9 cellular contexts compared by ENCODE assay signal in the genomic region with DNA sequence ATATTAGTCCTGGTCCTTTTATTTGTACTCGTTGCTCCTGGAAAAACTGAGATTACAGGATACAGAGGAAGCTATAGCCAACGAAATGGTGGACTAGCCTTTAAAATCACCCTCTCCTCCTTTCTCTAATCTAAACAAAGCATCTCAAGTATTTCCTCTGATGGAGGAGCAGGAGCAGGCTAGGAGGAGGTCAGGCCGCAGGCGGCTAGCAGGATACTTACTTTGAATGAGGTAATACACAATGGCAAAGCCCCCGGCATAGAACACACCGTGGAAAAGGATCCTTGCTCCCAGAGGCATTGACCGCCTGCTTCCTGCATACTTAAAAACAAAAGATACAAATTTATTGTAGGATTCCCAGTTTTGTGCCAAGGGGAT.
DNase-seq lines count a peak whose midpoint lies in the region; ATAC-seq and FAIRE-seq lines count a peak whose summit lies in the region.
"Had no signal": no experiment of that assay in that cellular context is flagged by ENCODE, and none has a peak within 500 bp of the region (broad histone marks: within the 10 kb centered on the region; RNA-seq: fewer than 3 reads in every experiment).

No MANE protein-coding gene starts in this region.

- H3K36me3 Mint-ChIP-seq in activated CD4-positive, alpha-beta memory T cell treated with anti-CD3 and anti-CD28 coated beads, Interleukin-2, amount 10 ng/mL, durations not matched to agents 7 days and 5 days (ENCODE audit: low read depth) = peaks cover 50% of the 10 kb centered on the region

- DNase-seq in HCEC 1CT (peak; percentile 71), left cardiac atrium (peak; percentile 39), small intestine (no peak), Kasumi-1 (lab: John Stamatoyannopoulos, UW) (no peak), germinal center (ENCODE audit: low spot score) (no peak), left lobe of liver (ENCODE audit: low spot score) (no peak), RPMI8226 (no peak)
- DNase-seq in activated CD4-positive, alpha-beta memory T cell treated with anti-CD3 and anti-CD28 coated beads, Interleukin-2, amount 10 ng/mL, durations not matched to agents 7 days and 5 days = no peak

- no peaks in the 10 kb centered on the region for H3K27me3 ChIP-seq in small intestine (ENCODE audit: control insufficient read depth in 2 of 2, insufficient read depth in 2 of 2, low read length in 2 of 2)

- no peak overlapping the region for H3K4me3 ChIP-seq in small intestine (ENCODE audit: low read depth in 1 of 2, low read length in 2 of 2)

- peak overlapping the region; percentile 66 to 96 for H3K27ac ChIP-seq in small intestine (ENCODE audit: low read depth in 1 of 2, low read length in 1 of 2)

- intact Hi-C loops in left cardiac atrium (cut with DNase I) = no loop called here

- peak overlapping the region; percentile 98 for H3K27ac Mint-ChIP-seq in activated CD4-positive, alpha-beta memory T cell treated with anti-CD3 and anti-CD28 coated beads, Interleukin-2, amount 10 ng/mL, durations not matched to agents 7 days and 5 days

- peaks cover 0 to 2% of the 10 kb centered on the region in 2 donors for H3K36me3 ChIP-seq in small intestine (ENCODE audit: control insufficient read depth in 2 of 2, insufficient read depth in 2 of 2, low read length in 2 of 2)

- 50 to 79% (median 70%) methylated on average over 7 of the region's 7 CpGs for WGBS in small intestine, 3 donors

- CTCF ChIA-PET in activated CD4-positive, alpha-beta memory T cell treated with anti-CD3 and anti-CD28 coated beads, Interleukin-2, amount 10 ng/mL, durations not matched to agents 7 days and 5 days (lab: Charles Lee) = interaction anchor here (1.3 to 8.9 kb wide), 4 partner anchors 9 to 63 kb away, joined by 5 to 115 read pairs (median 22); partner anchors contain the start of gene STK17A

- ATAC-seq in left cardiac atrium (peak in 1 of 2 donors; percentile 15), left lobe of liver (no peak)

- H3K4me3 Mint-ChIP-seq in activated CD4-positive, alpha-beta memory T cell treated with anti-CD3 and anti-CD28 coated beads, Interleukin-2, amount 10 ng/mL, durations not matched to agents 7 days and 5 days = peak overlapping the region; percentile 73

- peaks cover 0 to 17% of the 10 kb centered on the region in 2 donors for H3K4me1 ChIP-seq in small intestine (ENCODE audit: control insufficient read depth in 2 of 2, insufficient read depth in 1 of 2, low read depth in 1 of 2, low read length in 1 of 2)

- H3K27me3 Mint-ChIP-seq in activated CD4-positive, alpha-beta memory T cell treated with anti-CD3 and anti-CD28 coated beads, Interleukin-2, amount 10 ng/mL, durations not matched to agents 7 days and 5 days = no peaks in the 10 kb centered on the region

- POLR2A ChIA-PET in activated CD4-positive, alpha-beta memory T cell treated with anti-CD3 and anti-CD28 coated beads, Interleukin-2, amount 10 ng/mL, durations not matched to agents 7 days and 5 days (lab: Charles Lee) = interaction anchor here (0.9 to 9.2 kb wide), 10 partner anchors 8 to 187 kb away, joined by 3 to 304 read pairs (median 20); partner anchors contain the start of gene STK17A

- FAIRE-seq in small intestine (lab: Jason Lieb, UNC) = no peak
- FAIRE-seq: TTC549 had no signal

- peaks cover 93% of the 10 kb centered on the region for H3K4me1 Mint-ChIP-seq in activated CD4-positive, alpha-beta memory T cell treated with anti-CD3 and anti-CD28 coated beads, Interleukin-2, amount 10 ng/mL, durations not matched to agents 7 days and 5 days

- H3K9me3 ChIP-seq in small intestine (ENCODE audit: control insufficient read depth, low read depth) = no peaks in the 10 kb centered on the region

- H3K9me3 Mint-ChIP-seq in activated CD4-positive, alpha-beta memory T cell treated with anti-CD3 and anti-CD28 coated beads, Interleukin-2, amount 10 ng/mL, durations not matched to agents 7 days and 5 days = no peaks in the 10 kb centered on the region

Comparison
In these comparisons a context has a peak if more than half of its experiments do, and no peak if none do; other contexts are left out.
1. DNase-seq: peak in HCEC 1CT (single experiment) and left cardiac atrium (single experiment); none in activated CD4-positive, alpha-beta memory T cell treated with anti-CD3 and anti-CD28 coated beads, Interleukin-2, amount 10 ng/mL, durations not matched to agents 7 days and 5 days (single experiment), small intestine (single experiment), Kasumi-1 (0 of 2), germinal center (single experiment), left lobe of liver (single experiment) and RPMI8226 (single experiment).